8 cellular contexts compared by ENCODE assay signal in genomic region chr19:55117636-55118391, GRCh38. TPM values are rescaled to one million over a fixed set of nuclear protein-coding genes. Genes with fewer than 3 reads are reported as not detected.
DNase-seq lines count a peak whose midpoint lies in the region; ATAC-seq and TF ChIP-seq lines count a peak whose summit lies in the region.

Gene PPP1R12C (minus strand): TSS chr19:55117637. CDS start chr19:55117543, 94 bp downstream.

- under 1% methylated on average over 46 of the region's 46 CpGs for WGBS in right cardiac atrium

- H3K4me3 ChIP-seq in ascending aorta, result peak within 1 kb of the TSS; percentile 76 to 81
- H3K4me3 ChIP-seq in right cardiac atrium (ENCODE audit: low read length), result peak within 1 kb of the TSS; percentile 91
- H3K4me3 ChIP-seq in uterus, result peak within 1 kb of the TSS; percentile 75 to 80

- no peaks in the 10 kb centered on the region for H3K9me3 Mint-ChIP-seq in T-helper 2 cell treated with Interferon-gamma antibody and Interleukin-4, amounts not matched to agents 5 μg/mL and 100 μg/mL, for 36 hours

- H3K27me3 Mint-ChIP-seq in T-helper 2 cell treated with Interferon-gamma antibody and Interleukin-4, amounts not matched to agents 5 μg/mL and 100 μg/mL, for 36 hours (ENCODE audit: low read depth), result peaks cover 10% of the 10 kb centered on the region

- peaks cover 12% of the 10 kb centered on the region for H3K36me3 Mint-ChIP-seq in T-helper 2 cell treated with Interferon-gamma antibody and Interleukin-4, amounts not matched to agents 5 μg/mL and 100 μg/mL, for 36 hours (ENCODE audit: low read depth)

- intact Hi-C loops in ascending aorta (cut with DNase I) (loop anchor here (1.0 to 10.0 kb wide), 12 partner anchors 55 to 1253 kb away; partner anchors contain the start of genes BRSK1, CDC42EP5, FIZ1 and HSPBP1), right cardiac atrium (cut with DNase I) (no loop called here), uterus (cut with DNase I; ENCODE audit: low total_unique reads) (loop anchor here (10.0 kb wide), 1 partner anchor 527 kb away; the partner anchor contains the start of genes CCDC106, ZNF580 and ZNF581)

- H3K27ac ChIP-seq in ascending aorta (peak within 1 kb of the TSS; percentile 79 to 87), right cardiac atrium (ENCODE audit: low read length) (peak within 1 kb of the TSS; percentile 84), uterus (peak within 1 kb of the TSS; percentile 97 to 100)

- H3K4me3 Mint-ChIP-seq in T-helper 2 cell treated with Interferon-gamma antibody and Interleukin-4, amounts not matched to agents 5 μg/mL and 100 μg/mL, for 36 hours, result peak within 1 kb of the TSS; percentile 100

- no peaks in the 10 kb centered on the region for H3K9me3 ChIP-seq in ascending aorta
- H3K9me3 ChIP-seq in right cardiac atrium (ENCODE audit: control insufficient read depth, low read length), result no peaks in the 10 kb centered on the region
- no peaks in the 10 kb centered on the region for H3K9me3 ChIP-seq in uterus

- H3K4me1 ChIP-seq in ascending aorta (peaks cover 13 to 37% of the 10 kb centered on the region in 2 donors), right cardiac atrium (ENCODE audit: control insufficient read depth, insufficient read depth, low read length) (peaks cover 23% of the 10 kb centered on the region), uterus (peaks cover 13 to 26% of the 10 kb centered on the region in 2 donors)

- peak; percentile 79 for ATAC-seq in GM18502 (IDR thresholded peaks at IDR 0.05; ENCODE audit: poor library complexity, unreplicated experiment)
- ATAC-seq in HG02970 (IDR thresholded peaks at IDR 0.05; ENCODE audit: low FRiP score, unreplicated experiment), result peak; percentile 87
- peak; percentile 85 to 91 for ATAC-seq in right cardiac atrium

- H3K4me1 Mint-ChIP-seq in T-helper 2 cell treated with Interferon-gamma antibody and Interleukin-4, amounts not matched to agents 5 μg/mL and 100 μg/mL, for 36 hours (ENCODE audit: low read depth), result peaks cover 33% of the 10 kb centered on the region

- TF ChIP-seq POLR2A in uterus (IDR thresholded peaks at IDR 0.05), result peak in 1 of 2 donors; percentile 33

- H3K27me3 ChIP-seq in ascending aorta (no peaks in the 10 kb centered on the region), right cardiac atrium (ENCODE audit: control insufficient read depth, insufficient read depth) (no peaks in the 10 kb centered on the region), uterus (no peaks in the 10 kb centered on the region)

- peak within 1 kb of the TSS; percentile 97 for H3K27ac Mint-ChIP-seq in T-helper 2 cell treated with Interferon-gamma antibody and Interleukin-4, amounts not matched to agents 5 μg/mL and 100 μg/mL, for 36 hours

- peak; percentile 99 for DNase-seq in NCI-H1930 (lab: John Stamatoyannopoulos, UW)
- DNase-seq in T-helper 2 cell treated with Interferon-gamma antibody and Interleukin-4, amounts not matched to agents 5 μg/mL and 100 μg/mL, for 36 hours (ENCODE audit: low spot score), result peak; percentile 97
- DNase-seq in ascending aorta (ENCODE audit: low spot score in 2 of 2), result peak; percentile 98 to 100
- DNase-seq in right cardiac atrium, result peak; percentile 99 to 100 (median 100)
- peak; percentile 97 for DNase-seq in pulmonary artery endothelial cell (ENCODE audit: low read depth, low spot score)
- DNase-seq in uterus, result peak; percentile 98 to 99

- H3K36me3 ChIP-seq in ascending aorta, result no peaks in the 10 kb centered on the region
- no peaks in the 10 kb centered on the region for H3K36me3 ChIP-seq in uterus

- no peak for TF ChIP-seq CTCF in ascending aorta (IDR thresholded peaks at IDR 0.05)
- TF ChIP-seq CTCF in uterus (IDR thresholded peaks at IDR 0.05), result peak in 2 of 4 experiments; percentile 22 to 39

RNA-seq across cellular contexts. Expression of gene PPP1R12C, which starts in this region (rescaled TPM):
- total RNA-seq in ascending aorta (219 TPM), right cardiac atrium (100 to 1,000 TPM; 125 to 244 (median 147) TPM), pulmonary artery endothelial cell (34.8 and 37.1 TPM in 2 replicates), uterus (100 to 1,000 TPM in 2 of 4 donors, 10 to 100 TPM in 2; 43.5 to 288 (median 116) TPM)
- 221 TPM for polyA plus RNA-seq in right cardiac atrium

Comparison
In these comparisons a context has a peak if more than half of its experiments do, and no peak if none do; other contexts are left out.
1. Peak in every context shown above with its lines: DNase-seq, ATAC-seq, H3K4me3 ChIP-seq and H3K27ac ChIP-seq.
2. intact Hi-C loops: an anchor here in ascending aorta (1.0 to 10.0 kb wide) and uterus (10.0 kb wide); none called in right cardiac atrium.